In the genomic region with DNA sequence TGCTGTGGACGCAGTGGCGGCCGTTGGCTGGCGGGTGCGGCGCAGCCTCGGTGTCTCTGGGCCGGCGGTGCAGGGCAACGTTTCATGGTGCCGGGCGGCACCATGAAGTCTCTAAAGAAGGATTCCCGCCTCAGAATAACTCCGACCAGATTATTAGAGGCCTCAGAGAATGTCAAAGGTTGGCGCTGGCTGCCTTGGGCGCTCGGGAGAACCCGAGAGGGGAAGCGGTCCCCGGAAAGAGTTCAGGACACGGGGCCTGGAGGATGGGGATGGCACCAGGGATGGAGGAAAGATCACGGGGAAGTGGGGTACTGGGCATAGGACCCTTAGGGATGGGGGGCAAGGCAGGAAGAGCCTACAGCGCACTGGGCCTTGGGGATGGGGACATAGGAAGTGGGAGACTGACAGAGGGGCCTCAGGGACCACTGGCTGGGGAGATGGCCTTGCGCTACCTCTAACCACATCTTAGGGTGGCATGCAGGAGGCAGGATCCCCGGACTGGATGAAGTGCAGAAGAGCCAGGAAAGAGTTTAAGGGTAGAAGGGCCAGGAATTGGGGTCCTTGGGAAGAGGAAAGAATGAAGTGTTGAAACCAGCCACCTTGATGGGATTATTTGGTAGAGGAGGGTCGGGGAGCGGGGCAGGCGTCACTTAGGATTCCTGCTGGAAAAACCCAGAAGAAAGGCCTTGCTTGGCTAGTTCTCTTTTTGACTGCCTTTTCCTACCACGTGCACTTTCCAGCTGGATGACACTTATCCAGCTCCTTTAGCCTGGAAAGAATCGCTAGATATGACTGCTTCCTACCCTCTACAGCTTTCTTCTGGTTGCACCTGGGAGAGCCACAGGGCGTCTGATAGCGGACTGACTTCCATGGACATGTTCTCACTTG, we compare ENCODE assay signal across 8 cellular contexts. TPM values are rescaled to one million over a fixed set of nuclear protein-coding genes. Genes with fewer than 3 reads are reported as not detected.
DNase-seq lines count a peak whose midpoint lies in the region; ATAC-seq and TF ChIP-seq lines count a peak whose summit lies in the region.

No MANE protein-coding gene starts in this region.

- peak overlapping the region; percentile 50 for H3K4me2 ChIP-seq in parathyroid adenoma (ENCODE audit: low read length)

- peak overlapping the region; percentile 67 for H2AFZ ChIP-seq in parathyroid adenoma

- H3K27ac ChIP-seq in RWPE1 = peak overlapping the region; percentile 27
- H3K27ac ChIP-seq in parathyroid adenoma = peak overlapping the region; percentile 89

- peaks cover 10% of the 10 kb centered on the region for H3K4me1 Mint-ChIP-seq in Caco-2 (ENCODE audit: low read depth, unreplicated experiment)

- H3K27me3 ChIP-seq in Caco-2 (replicated peaks; ENCODE audit: control insufficient read depth, insufficient read depth, low read length) (no peaks in the 10 kb centered on the region), parathyroid adenoma (ENCODE audit: control insufficient read depth, insufficient read depth, low read length) (no peaks in the 10 kb centered on the region)

- H3K36me3 Mint-ChIP-seq in Caco-2 (ENCODE audit: insufficient read depth, unreplicated experiment) = peaks cover 11% of the 10 kb centered on the region

- BruUV-seq in Caco-2 (replicated peaks; lab: Mats Ljungman, UMichigan) = no TSS peak

- H3K27me3 Mint-ChIP-seq in Caco-2 (ENCODE audit: insufficient read depth, unreplicated experiment) = no peaks in the 10 kb centered on the region

- no peaks in the 10 kb centered on the region for H3K9me3 ChIP-seq in Caco-2
- no peaks in the 10 kb centered on the region for H3K9me3 ChIP-seq in parathyroid adenoma (ENCODE audit: control insufficient read depth, low read length)

- H3K4me3 ChIP-seq in Caco-2 (ENCODE audit: low read depth, low read length) (peak overlapping the region; percentile 36), fibroblast of mammary gland (ENCODE audit: control insufficient read depth, low read depth, low read length) (peak overlapping the region; percentile 42), parathyroid adenoma (ENCODE audit: low read depth, low read length) (peak overlapping the region; percentile 51)

- no peak overlapping the region for H3K9ac ChIP-seq in parathyroid adenoma

- intact Hi-C loops in Caco-2 (cut with micrococcal nuclease; ENCODE audit: unreplicated experiment) = loop anchor here (2.0 kb wide), 1 partner anchor 30 kb away; the partner anchor contains the start of gene RSAD1

- DNase-seq in Caco-2 (no peak), RWPE1 (ENCODE audit: low spot score) (no peak), fibroblast of mammary gland (ENCODE audit: low read depth) (no peak), glomerular visceral epithelial cell (ENCODE audit: extremely low spot score) (no peak)
- DNase-seq in activated CD4-positive, CD25-positive, alpha-beta regulatory T cell (lab: John Stamatoyannopoulos, UW) = no peak

- no peaks in the 10 kb centered on the region for H3K79me2 ChIP-seq in parathyroid adenoma

- CTCF ChIA-PET in Caco-2 (lab: Charles Lee) = interaction anchor here (0.7 to 1.1 kb wide), 4 partner anchors 21 to 258 kb away, joined by 3 to 4 read pairs (median 4); no protein-coding TSS in a partner anchor
- CTCF ChIA-PET in RWPE1 (lab: Yijun Ruan, JAX) = interaction anchor here (0.7 to 1.5 kb wide), 2 partner anchors 7 to 74 kb away, joined by 3 to 4 read pairs; no protein-coding TSS in a partner anchor

- no peak for TF ChIP-seq CTCF in Caco-2 (IDR thresholded peaks at IDR 0.05; ENCODE audit: insufficient read depth in 1 of 2, low read depth in 1 of 2, low read length in 1 of 2, severe bottlenecking in 1 of 2, unreplicated experiment in 1 of 2)
- no peak for TF ChIP-seq CTCF in RWPE1 (conservative IDR thresholded peaks at IDR 0.05; ENCODE audit: low read depth)
- no peak for TF ChIP-seq CTCF in fibroblast of mammary gland (conservative IDR thresholded peaks at IDR 0.05; ENCODE audit: control insufficient read depth, insufficient read depth, low read depth, low read length)
- no peak for TF ChIP-seq CTCF in parathyroid adenoma (IDR thresholded peaks at IDR 0.05)

- H3K27ac Mint-ChIP-seq in Caco-2 (ENCODE audit: unreplicated experiment) = no peak overlapping the region

- H3K4me1 ChIP-seq in Caco-2 (peaks cover 13% of the 10 kb centered on the region), parathyroid adenoma (peaks cover 34% of the 10 kb centered on the region)

- H3K4me3 Mint-ChIP-seq in Caco-2 (ENCODE audit: unreplicated experiment) = peak overlapping the region; percentile 67

- ATAC-seq in GM21737 (IDR thresholded peaks at IDR 0.05; ENCODE audit: unreplicated experiment) (no peak), HG03521 (IDR thresholded peaks at IDR 0.05; ENCODE audit: unreplicated experiment) (no peak)

- no peaks in the 10 kb centered on the region for H3K36me3 ChIP-seq in Caco-2 (ENCODE audit: control insufficient read depth, insufficient read depth, low read length)
- H3K36me3 ChIP-seq in parathyroid adenoma (ENCODE audit: control insufficient read depth, insufficient read depth, low read length) = no peaks in the 10 kb centered on the region

- POLR2A ChIA-PET in Caco-2 (lab: Charles Lee) = interaction anchor here (0.6 to 0.7 kb wide), 2 partner anchors 33 to 119 kb away, joined by 3 to 4 read pairs; no protein-coding TSS in a partner anchor
- POLR2A ChIA-PET in RWPE1 (lab: Yijun Ruan, JAX; ENCODE audit: low non-redundant PET) = interaction anchor here (0.7 kb wide), 1 partner anchor 156 kb away, joined by 6 read pairs; no protein-coding TSS in a partner anchor

- no peaks in the 10 kb centered on the region for H3K9me3 Mint-ChIP-seq in Caco-2 (ENCODE audit: unreplicated experiment)

RNA-seq across cellular contexts. Expression of gene MYCBPAP, which starts 0.6 kb away (rescaled TPM):
- 1.3 and 2.7 TPM in 2 replicates for total RNA-seq in Caco-2 (2022)

RNA-seq across cellular contexts. Expression of gene EPN3, which starts 23.7 kb away (rescaled TPM):
- 49.4 and 53.2 TPM in 2 replicates for total RNA-seq in Caco-2 (2022)

RNA-seq across cellular contexts. Expression of gene RSAD1, which starts 30.2 kb away (rescaled TPM):
- 85.3 and 93.9 TPM in 2 replicates for total RNA-seq in Caco-2 (2022)

RNA-seq across cellular contexts. Expression of gene SPATA20, which starts 38.2 kb away (rescaled TPM):
- 149 and 176 TPM in 2 replicates for total RNA-seq in Caco-2 (2022)

RNA-seq across cellular contexts. Expression of gene CHAD, which starts 40.1 kb away (rescaled TPM):
- not detected in 2 replicates for total RNA-seq in Caco-2 (2022)
